ENCODE assay signal across 9 cellular contexts in the genomic region with DNA sequence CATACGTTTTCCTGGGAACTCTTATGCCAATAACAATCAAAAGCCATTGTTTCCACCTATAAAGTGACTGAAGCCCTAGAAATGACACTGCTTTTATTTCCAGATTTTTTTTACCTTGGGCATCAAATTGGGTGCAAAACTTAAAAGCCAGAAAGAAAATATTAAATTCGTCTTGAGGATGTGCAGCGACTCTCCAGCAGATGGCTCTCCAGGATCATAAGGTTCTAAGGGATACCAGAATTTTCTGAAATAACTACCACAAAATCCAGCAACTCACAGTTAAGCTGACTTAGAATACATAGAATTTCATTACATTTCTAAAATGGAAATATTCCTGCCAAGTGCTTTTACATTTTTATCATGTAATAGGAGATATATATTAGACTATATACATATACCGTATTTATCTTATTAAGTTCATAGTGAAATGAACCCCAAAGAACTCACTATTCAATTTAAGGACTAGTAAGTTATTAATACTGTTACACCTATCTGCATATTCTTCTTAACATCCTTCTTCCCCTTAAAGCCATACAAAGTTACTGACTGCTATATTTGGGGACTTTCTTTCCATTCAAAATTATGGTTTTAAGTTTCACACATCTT. TPM values are rescaled to one million over a fixed set of nuclear protein-coding genes. Genes with fewer than 3 reads are reported as not detected.
A peak's percentile ranks its signal among the peaks of the same experiment; 100 is the strongest.
DNase-seq lines count a peak whose midpoint lies in the region; ATAC-seq, FAIRE-seq and TF ChIP-seq lines count a peak whose summit lies in the region.
"Had no signal": no experiment of that assay in that cellular context is flagged by ENCODE, and none has a peak within 500 bp of the region (broad histone marks: within the 10 kb centered on the region; RNA-seq: fewer than 3 reads in every experiment).

No MANE protein-coding gene starts in this region.

- H3K27me3 ChIP-seq in aorta (ENCODE audit: control insufficient read depth in 1 of 2, insufficient read depth in 2 of 2, low read length in 1 of 2), result no peaks in the 10 kb centered on the region

- whole genome bisulfite sequencing in aorta, 2 donors, result 13 to 20% methylated on average over 4 of the region's 4 CpGs

- H3K27me3 Mint-ChIP-seq in effector memory CD8-positive, alpha-beta T cell, result peaks cover 26 to 34% of the 10 kb centered on the region in 2 donors

- H3K36me3 Mint-ChIP-seq in effector memory CD8-positive, alpha-beta T cell (ENCODE audit: insufficient read depth), result no peaks in the 10 kb centered on the region

- H3K4me3 Mint-ChIP-seq in effector memory CD8-positive, alpha-beta T cell, result no peak overlapping the region

- intact Hi-C loops in aorta (cut with DNase I), result loop anchor here (2.0 to 5.0 kb wide), 2 partner anchors 59 kb away; no protein-coding TSS in a partner anchor

- H3K4me3 ChIP-seq in aorta (ENCODE audit: low read length in 2 of 2), result no peak overlapping the region

- peak; percentile 36 to 76 (median 57) for DNase-seq in NCI-H1417 (lab: John Stamatoyannopoulos, UW)
- peak; percentile 3 for DNase-seq in T follicular helper cell (ENCODE audit: low read depth)
- peak; percentile 12 to 18 (median 17) for DNase-seq in effector memory CD8-positive, alpha-beta T cell
- peak; percentile 61 for DNase-seq in middle frontal gyrus (ENCODE audit: extremely low spot score, low spot score)
- DNase-seq in aorta, result no peak
- DNase-seq in mesenteric fat pad (ENCODE audit: low spot score), result no peak

- no peaks in the 10 kb centered on the region for H3K9me3 Mint-ChIP-seq in effector memory CD8-positive, alpha-beta T cell

- no peaks in the 10 kb centered on the region for H3K9me3 ChIP-seq in aorta (ENCODE audit: control insufficient read depth, low read length)

- no peaks in the 10 kb centered on the region for H3K36me3 ChIP-seq in aorta (ENCODE audit: control insufficient read depth in 1 of 2, insufficient read depth in 2 of 2, low read length in 1 of 2)

- peak; percentile 88 for TF ChIP-seq CTCF in 22Rv1 (IDR thresholded peaks at IDR 0.05)

- H3K4me1 Mint-ChIP-seq in effector memory CD8-positive, alpha-beta T cell (ENCODE audit: low read depth in 2 of 2), result peaks cover 0 to 3% of the 10 kb centered on the region in 2 donors

- FAIRE-seq in G401.6 (lab: Jason Lieb, UNC), result peak; percentile 95

- H3K4me1 ChIP-seq in aorta (ENCODE audit: control insufficient read depth in 1 of 2, insufficient read depth in 2 of 2, low read length in 2 of 2), result no peaks in the 10 kb centered on the region

- H3K27ac ChIP-seq in 22Rv1 (no peak overlapping the region), aorta (ENCODE audit: low read depth in 1 of 2, low read length in 2 of 2) (no peak overlapping the region)
- H3K27ac ChIP-seq: epithelial cell of prostate had no signal

- peak; percentile 42 for ATAC-seq in effector memory CD8-positive, alpha-beta T cell (replicated peaks)
- ATAC-seq in aorta (ENCODE audit: low FRiP score), result peak; percentile 60

- no peak overlapping the region for H3K27ac Mint-ChIP-seq in effector memory CD8-positive, alpha-beta T cell

RNA-seq across cellular contexts. Expression of gene ARMH4, which starts 44.0 kb away (rescaled TPM):
- total RNA-seq in aorta (10 to 100 TPM in 1 of 2 donors, 1 to 10 TPM in 1; 8.4 to 14.6 TPM), mesenteric fat pad (3.4 TPM)
- 1 to 10 TPM in 1 of 2 donors, under 1 TPM in 1; 0.92 to 1.8 TPM for polyA plus RNA-seq in aorta

Comparison
In these comparisons a context has a peak if more than half of its experiments do, and no peak if none do; other contexts are left out.
1. DNase-seq: peak in NCI-H1417 (3 of 3), T follicular helper cell (single experiment), effector memory CD8-positive, alpha-beta T cell (3 of 3) and middle frontal gyrus (single experiment); none in aorta (0 of 2) and mesenteric fat pad (single experiment).